Comparison of ENCODE assay signal across 8 cellular contexts in the genomic region with DNA sequence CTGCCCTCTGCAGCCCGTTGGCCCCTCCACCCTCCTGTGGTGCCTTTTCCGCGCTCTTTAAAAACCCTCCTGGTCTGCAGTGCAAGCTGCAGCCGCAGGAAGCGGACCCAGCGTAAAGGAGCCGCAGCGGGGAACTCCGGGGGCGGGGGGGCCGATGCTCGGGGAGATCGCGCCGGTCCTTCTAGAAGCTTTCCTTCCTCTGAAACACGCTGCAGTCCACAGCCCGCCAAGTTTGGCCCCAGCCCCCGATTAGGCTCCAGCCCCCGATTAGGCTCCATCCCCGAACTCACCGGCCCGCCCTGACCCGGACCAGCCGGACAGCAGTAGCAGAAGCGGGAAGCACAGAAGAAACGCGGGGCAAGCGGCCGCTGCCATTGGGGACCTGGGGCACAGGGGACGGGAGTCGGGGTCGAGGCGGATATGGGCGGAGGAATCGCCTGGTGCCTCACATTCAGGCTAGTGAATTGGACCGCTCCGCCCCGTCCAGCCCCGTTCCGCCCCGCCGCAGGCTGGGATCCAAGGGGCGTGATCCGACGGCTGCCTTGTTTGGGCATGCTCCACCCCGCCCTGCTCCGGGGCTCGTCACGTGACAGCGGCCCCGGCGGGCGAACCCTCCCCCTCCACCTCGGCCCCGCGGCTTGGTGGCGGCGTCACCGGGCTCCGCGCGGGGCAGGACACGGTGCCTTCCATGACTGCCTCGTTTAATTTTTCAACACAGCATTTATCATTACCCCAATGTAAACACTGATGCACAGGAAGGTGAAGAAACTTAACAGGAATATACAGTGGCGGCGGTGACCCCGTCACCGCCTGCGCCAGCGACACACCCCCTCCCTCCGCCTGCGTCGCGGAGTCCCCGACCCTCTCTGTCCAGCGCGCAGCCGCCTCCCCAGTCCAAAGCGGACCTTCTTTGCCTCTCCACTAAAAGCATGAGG. TPM values are rescaled to one million over a fixed set of nuclear protein-coding genes. Genes with fewer than 3 reads are reported as not detected.
DNase-seq lines count a peak whose midpoint lies in the region; ATAC-seq, FAIRE-seq and TF ChIP-seq lines count a peak whose summit lies in the region.

No MANE protein-coding gene starts in this region.

- H3K4me3 ChIP-seq in A549 (peak overlapping the region; percentile 80), breast epithelium (peak overlapping the region; percentile 41 to 78 (median 61)), skin epidermis (peak overlapping the region; percentile 36 to 60 (median 55))

- no peak for TF ChIP-seq CTCF in A549 (IDR thresholded peaks at IDR 0.05)
- peak; percentile 30; the same call in 1 of the 2 replicates for TF ChIP-seq CTCF in VCaP (conservative IDR thresholded peaks at IDR 0.05)
- no peak for TF ChIP-seq CTCF in breast epithelium (IDR thresholded peaks at IDR 0.05)

- peaks cover 11% of the 10 kb centered on the region; the same call in 2 of the 3 replicates for H3K4me1 ChIP-seq in A549
- H3K4me1 ChIP-seq in breast epithelium, result no peaks in the 10 kb centered on the region

- no peaks in the 10 kb centered on the region for H3K36me3 ChIP-seq in breast epithelium

- WGBS in A549 (ENCODE audit: missing lambda C conversion rate), result 1% methylated on average over 27 of the region's 79 CpGs

- H3K27me3 ChIP-seq in breast epithelium, result peaks cover 0 to 18% of the 10 kb centered on the region in 2 donors

- peak overlapping the region; percentile 77 to 94 for H3K27ac ChIP-seq in A549
- peak overlapping the region; percentile 71 for H3K27ac ChIP-seq in VCaP
- H3K27ac ChIP-seq in breast epithelium, result no peak overlapping the region
- peak overlapping the region in 5 of 21 experiments; percentile 16 to 61 (median 59) for H3K27ac ChIP-seq in skin epidermis

- no peak for TF ChIP-seq EP300 in A549 (IDR thresholded peaks at IDR 0.05)

- DNase-seq in A549 (ENCODE audit: low read depth in 1 of 2, low spot score in 1 of 2) (peak; percentile 87 to 90), NCI-H2171 treated with DMSO at 0.1 percent for 48 hours (lab: John Stamatoyannopoulos, UW) (peak; percentile 90), breast epithelium (ENCODE audit: low spot score in 2 of 2) (peak; percentile 83 to 84), iPS-NIHi11 (ENCODE audit: low spot score) (peak; percentile 100)

- intact Hi-C loops in breast epithelium (cut with DNase I; ENCODE audit: low total_unique reads), result loop anchor here (10.0 kb wide), 1 partner anchor 50 kb away; no protein-coding TSS in a partner anchor

- TF ChIP-seq POLR2A in A549 (IDR thresholded peaks at IDR 0.05; ENCODE audit: low read length) (peak; percentile 49), breast epithelium (IDR thresholded peaks at IDR 0.05) (no peak)

- POLR2A ChIA-PET in A549 (lab: Yijun Ruan, JAX), result interaction anchor here (0.6 to 1.0 kb wide), 2 partner anchors 41 to 64 kb away, joined by 3 to 4 read pairs; a partner anchor contains a TSS

- CTCF ChIA-PET in A549 (lab: Yijun Ruan, JAX), result interaction anchor here (4.8 kb wide), 1 partner anchor 12 kb away, joined by 24 read pairs; no protein-coding TSS in a partner anchor

- no peak for TF ChIP-seq RAD21 in A549 (conservative IDR thresholded peaks at IDR 0.05 in 1 of 2, IDR thresholded peaks at IDR 0.05 in 1 of 2)

- H3K9me3 ChIP-seq in A549 (no peaks in the 10 kb centered on the region), breast epithelium (no peaks in the 10 kb centered on the region)

- peak overlapping the region; percentile 81 for H3K4me2 ChIP-seq in A549

- FAIRE-seq in A549 (lab: Jason Lieb, UNC), result no peak

- peak; percentile 90 to 96 for ATAC-seq in A549
- ATAC-seq in GM18520 (IDR thresholded peaks at IDR 0.05; ENCODE audit: unreplicated experiment), result peak; percentile 62
- ATAC-seq in HG03095 (IDR thresholded peaks at IDR 0.05; ENCODE audit: unreplicated experiment), result peak; percentile 67

TF ChIP-seq in A549, 52 proteins besides CTCF, POLR2A, EP300 and RAD21 (continues in another document):
- no peak for TF ChIP-seq CHD2 (IDR thresholded peaks at IDR 0.05; ENCODE audit: low read length, partially characterized antibody)
- no peak for TF ChIP-seq FOXS1 (CRISPR knock-in tag; IDR thresholded peaks at IDR 0.05)
- no peak for TF ChIP-seq HOXB13 (CRISPR knock-in tag; IDR thresholded peaks at IDR 0.05; ENCODE audit: low read depth)
- no peak for TF ChIP-seq TP53 (CRISPR knock-in tag; IDR thresholded peaks at IDR 0.05)
- TF ChIP-seq NFE2L2 (conservative IDR thresholded peaks at IDR 0.05; ENCODE audit: low read length), result no peak
- TF ChIP-seq CHD4 (IDR thresholded peaks at IDR 0.05; ENCODE audit: borderline replicate concordance), result no peak
- 0 out of 2 replicates have a peak, but pooled peaks have one; percentile 31 for TF ChIP-seq PHF8 (IDR thresholded peaks at IDR 0.05; ENCODE audit: borderline replicate concordance, low read depth)
- TF ChIP-seq NR3C1 (IDR thresholded peaks at IDR 0.05), result no peak
- TF ChIP-seq KDM1A (IDR thresholded peaks at IDR 0.05; ENCODE audit: low read depth), result no peak
- no peak for TF ChIP-seq HEYL (CRISPR knock-in tag; IDR thresholded peaks at IDR 0.05)
- TF ChIP-seq, protein P1, sequence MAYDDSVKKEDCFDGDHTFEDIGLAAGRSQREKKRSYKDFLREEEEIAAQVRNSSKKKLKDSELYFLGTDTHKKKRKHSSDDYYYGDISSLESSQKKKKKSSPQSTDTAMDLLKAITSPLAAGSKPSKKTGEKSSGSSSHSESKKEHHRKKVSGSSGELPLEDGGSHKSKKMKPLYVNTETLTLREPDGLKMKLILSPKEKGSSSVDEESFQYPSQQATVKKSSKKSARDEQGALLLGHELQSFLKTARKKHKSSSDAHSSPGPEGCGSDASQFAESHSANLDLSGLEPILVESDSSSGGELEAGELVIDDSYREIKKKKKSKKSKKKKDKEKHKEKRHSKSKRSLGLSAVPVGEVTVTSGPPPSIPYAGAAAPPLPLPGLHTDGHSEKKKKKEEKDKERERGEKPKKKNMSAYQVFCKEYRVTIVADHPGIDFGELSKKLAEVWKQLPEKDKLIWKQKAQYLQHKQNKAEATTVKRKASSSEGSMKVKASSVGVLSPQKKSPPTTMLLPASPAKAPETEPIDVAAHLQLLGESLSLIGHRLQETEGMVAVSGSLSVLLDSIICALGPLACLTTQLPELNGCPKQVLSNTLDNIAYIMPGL (CRISPR knock-in tag; IDR thresholded peaks at IDR 0.05; ENCODE audit: borderline replicate concordance), result no peak
- TF ChIP-seq, protein P2, sequence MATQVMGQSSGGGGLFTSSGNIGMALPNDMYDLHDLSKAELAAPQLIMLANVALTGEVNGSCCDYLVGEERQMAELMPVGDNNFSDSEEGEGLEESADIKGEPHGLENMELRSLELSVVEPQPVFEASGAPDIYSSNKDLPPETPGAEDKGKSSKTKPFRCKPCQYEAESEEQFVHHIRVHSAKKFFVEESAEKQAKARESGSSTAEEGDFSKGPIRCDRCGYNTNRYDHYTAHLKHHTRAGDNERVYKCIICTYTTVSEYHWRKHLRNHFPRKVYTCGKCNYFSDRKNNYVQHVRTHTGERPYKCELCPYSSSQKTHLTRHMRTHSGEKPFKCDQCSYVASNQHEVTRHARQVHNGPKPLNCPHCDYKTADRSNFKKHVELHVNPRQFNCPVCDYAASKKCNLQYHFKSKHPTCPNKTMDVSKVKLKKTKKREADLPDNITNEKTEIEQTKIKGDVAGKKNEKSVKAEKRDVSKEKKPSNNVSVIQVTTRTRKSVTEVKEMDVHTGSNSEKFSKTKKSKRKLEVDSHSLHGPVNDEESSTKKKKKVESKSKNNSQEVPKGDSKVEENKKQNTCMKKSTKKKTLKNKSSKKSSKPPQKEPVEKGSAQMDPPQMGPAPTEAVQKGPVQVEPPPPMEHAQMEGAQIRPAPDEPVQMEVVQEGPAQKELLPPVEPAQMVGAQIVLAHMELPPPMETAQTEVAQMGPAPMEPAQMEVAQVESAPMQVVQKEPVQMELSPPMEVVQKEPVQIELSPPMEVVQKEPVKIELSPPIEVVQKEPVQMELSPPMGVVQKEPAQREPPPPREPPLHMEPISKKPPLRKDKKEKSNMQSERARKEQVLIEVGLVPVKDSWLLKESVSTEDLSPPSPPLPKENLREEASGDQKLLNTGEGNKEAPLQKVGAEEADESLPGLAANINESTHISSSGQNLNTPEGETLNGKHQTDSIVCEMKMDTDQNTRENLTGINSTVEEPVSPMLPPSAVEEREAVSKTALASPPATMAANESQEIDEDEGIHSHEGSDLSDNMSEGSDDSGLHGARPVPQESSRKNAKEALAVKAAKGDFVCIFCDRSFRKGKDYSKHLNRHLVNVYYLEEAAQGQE (IDR thresholded peaks at IDR 0.05), result no peak
- no peak for TF ChIP-seq RFX5 (IDR thresholded peaks at IDR 0.05)
- no peak for TF ChIP-seq EHMT2 (IDR thresholded peaks at IDR 0.05; ENCODE audit: low read depth)
- TF ChIP-seq TFCP2L1 (CRISPR knock-in tag; IDR thresholded peaks at IDR 0.05), result no peak
- TF ChIP-seq, protein P3, sequence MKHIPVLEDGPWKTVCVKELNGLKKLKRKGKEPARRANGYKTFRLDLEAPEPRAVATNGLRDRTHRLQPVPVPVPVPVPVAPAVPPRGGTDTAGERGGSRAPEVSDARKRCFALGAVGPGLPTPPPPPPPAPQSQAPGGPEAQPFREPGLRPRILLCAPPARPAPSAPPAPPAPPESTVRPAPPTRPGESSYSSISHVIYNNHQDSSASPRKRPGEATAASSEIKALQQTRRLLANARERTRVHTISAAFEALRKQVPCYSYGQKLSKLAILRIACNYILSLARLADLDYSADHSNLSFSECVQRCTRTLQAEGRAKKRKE (CRISPR knock-in tag; IDR thresholded peaks at IDR 0.05; ENCODE audit: low read depth), result no peak
- no peak for TF ChIP-seq FOSB (CRISPR knock-in tag; IDR thresholded peaks at IDR 0.05)
- TF ChIP-seq POLR2AphosphoS2 (conservative IDR thresholded peaks at IDR 0.05; ENCODE audit: low read length), result no peak
- TF ChIP-seq MAFK (IDR thresholded peaks at IDR 0.05; ENCODE audit: partially characterized antibody), result no peak
- TF ChIP-seq HDAC2 (IDR thresholded peaks at IDR 0.05), result no peak

RNA-seq across cellular contexts. Expression of a gene that starts 20.3 kb away (rescaled TPM):
- polyA plus RNA-seq in A549 (2011; rRNA removed), result 0.09 TPM in 1 of 2 replicates, not detected in the other
- polyA plus RNA-seq in A549 (2012; cell fraction: cytosol; rRNA removed), result 0.09 TPM in 1 of 2 replicates, not detected in the other
- polyA plus RNA-seq in A549 (2012; cell fraction: nucleus; rRNA removed), result 0.06 TPM in 1 of 2 replicates, not detected in the other
- 0.18 to 0.22 TPM in 2 of 3 replicates, not detected in the other for polyA plus RNA-seq in A549 (2017; fragmentation: RNase III; extraction: RNeasy Plus Mini Kit Qiagen cat#74134 plus additional on column Dnase treatment)
- polyA minus RNA-seq in A549 (2011; rRNA and poly(A)+ RNA removed), result not detected in 2 replicates
- not detected for total RNA-seq in breast epithelium

RNA-seq across cellular contexts. Expression of a gene that starts 41.3 kb away (rescaled TPM):
- polyA plus RNA-seq in A549 (2011; rRNA removed) (5.7 and 6.6 TPM in 2 replicates), A549 (2017; fragmentation: RNase III; extraction: RNeasy Plus Mini Kit Qiagen cat#74134 plus additional on column Dnase treatment) (0.89 to 1.2 TPM (median 1.1 TPM) in 3 replicates)
- 0.67 and 0.70 TPM in 2 replicates for polyA plus RNA-seq in A549 (2012; cell fraction: cytosol; rRNA removed)
- polyA plus RNA-seq in A549 (2012; cell fraction: nucleus; rRNA removed), result 0.31 and 0.36 TPM in 2 replicates
- 1.4 TPM in 2 replicates for polyA minus RNA-seq in A549 (2011; rRNA and poly(A)+ RNA removed)
- total RNA-seq in breast epithelium, result under 1 TPM in 2 of 3 donors, not detected in 1; under 0.01 to 0.29 TPM

Comparison
In these comparisons a context has a peak if more than half of its experiments do, and no peak if none do; other contexts are left out.
1. H3K27ac ChIP-seq: peak in A549 (2 of 2) and VCaP (single experiment); none in breast epithelium (0 of 2).
2. Peak in every context shown above with its lines, with median percentiles within 50 percentile points of each other: ATAC-seq, DNase-seq and H3K4me3 ChIP-seq.